19 cellular contexts compared by ENCODE assay signal in the genomic region with DNA sequence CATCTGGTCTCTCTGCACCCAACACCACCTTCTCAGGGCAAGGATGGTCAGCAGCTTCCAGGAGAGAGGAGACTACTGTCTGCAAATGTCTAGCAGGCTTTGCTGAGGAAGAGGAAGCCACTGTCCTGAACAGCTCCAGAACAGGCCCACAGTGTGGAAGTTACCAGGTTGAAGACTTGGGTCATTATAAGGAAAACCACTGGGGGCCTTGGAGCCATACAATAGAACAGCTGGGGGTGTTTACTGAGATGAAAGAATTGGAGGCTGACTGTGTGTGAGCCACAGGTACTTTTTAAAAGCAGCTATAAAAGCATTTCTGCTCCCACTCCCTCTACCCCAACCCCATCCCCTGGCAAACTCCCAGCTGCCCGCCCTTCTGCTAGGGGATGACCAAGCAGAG.
"Had no signal": no experiment of that assay in that cellular context is flagged by ENCODE, and none has a peak within 500 bp of the region (broad histone marks: within the 10 kb centered on the region; RNA-seq: fewer than 3 reads in every experiment).

No MANE protein-coding gene starts in this region.

- H3K4me1 ChIP-seq: right lobe of liver had no signal

- H3K36me3 ChIP-seq: esophagus muscularis mucosa, right lobe of liver, vagina had no signal

- H3K27ac Mint-ChIP-seq: activated T-helper 17 cell treated with anti-CD3 and anti-CD28 coated beads, Interleukin-2, amount 50 U/mL, for 72 hours; effector memory CD8-positive, alpha-beta T cell; stimulated activated effector memory CD8-positive, alpha-beta T cell treated with anti-CD3 and anti-CD28 coated beads, Interleukin-12 subunit alpha, Interleukin-12 subunit beta, amount 100 ng/mL, for 72 hours had no signal

- H3K4me3 ChIP-seq: esophagus muscularis mucosa, hepatocyte, right lobe of liver, skin epidermis, testis, vagina had no signal

- H3K4me3 Mint-ChIP-seq: activated T-helper 17 cell treated with anti-CD3 and anti-CD28 coated beads, Interleukin-2, amount 50 U/mL, for 72 hours; effector memory CD8-positive, alpha-beta T cell; nephron; stimulated activated effector memory CD8-positive, alpha-beta T cell treated with anti-CD3 and anti-CD28 coated beads, Interleukin-12 subunit alpha, Interleukin-12 subunit beta, amount 100 ng/mL, for 72 hours had no signal

- H3K27ac ChIP-seq: esophagus muscularis mucosa, hepatocyte, right lobe of liver, vagina had no signal

- H3K9me3 ChIP-seq: esophagus muscularis mucosa, right lobe of liver, testis, vagina had no signal

- H3K79me2 ChIP-seq: hepatocyte had no signal

- H3K9me3 Mint-ChIP-seq: activated naive CD4-positive, alpha-beta T cell treated with anti-CD3 and anti-CD28 coated beads, Interleukin-2, amount 50 U/mL, for 72 hours; activated T-helper 17 cell treated with anti-CD3 and anti-CD28 coated beads, Interleukin-2, amount 50 U/mL, for 72 hours; effector memory CD8-positive, alpha-beta T cell; nephron; stimulated activated effector memory CD8-positive, alpha-beta T cell treated with anti-CD3 and anti-CD28 coated beads, Interleukin-12 subunit alpha, Interleukin-12 subunit beta, amount 100 ng/mL, for 72 hours had no signal

- H2AFZ ChIP-seq: hepatocyte had no signal

- DNase-seq: activated T-cell treated with anti-CD3 and anti-CD28 coated beads, Interleukin-2, amount 50 U/mL, for 1 hour; aorta; central memory CD4-positive, alpha-beta T cell; dermis blood vessel endothelial cell; effector memory CD8-positive, alpha-beta T cell; glutamatergic neuron; islet precursor cell; left cardiac atrium; right lobe of liver; testis; trophoblast cell had no signal

- H3K27me3 ChIP-seq: esophagus muscularis mucosa, hepatocyte, right lobe of liver, testis, vagina had no signal

- H3K36me3 Mint-ChIP-seq: activated naive CD4-positive, alpha-beta T cell treated with anti-CD3 and anti-CD28 coated beads, Interleukin-2, amount 50 U/mL, for 72 hours; stimulated activated effector memory CD8-positive, alpha-beta T cell treated with anti-CD3 and anti-CD28 coated beads, Interleukin-12 subunit alpha, Interleukin-12 subunit beta, amount 100 ng/mL, for 72 hours had no signal

- H3K27me3 Mint-ChIP-seq: activated T-helper 17 cell treated with anti-CD3 and anti-CD28 coated beads, Interleukin-2, amount 50 U/mL, for 72 hours had no signal

- ATAC-seq: effector memory CD8-positive, alpha-beta T cell; left cardiac atrium; right lobe of liver had no signal

- H3K4me2 ChIP-seq: hepatocyte had no signal
